ENCODE assay signal across 8 cellular contexts in the genomic region with DNA sequence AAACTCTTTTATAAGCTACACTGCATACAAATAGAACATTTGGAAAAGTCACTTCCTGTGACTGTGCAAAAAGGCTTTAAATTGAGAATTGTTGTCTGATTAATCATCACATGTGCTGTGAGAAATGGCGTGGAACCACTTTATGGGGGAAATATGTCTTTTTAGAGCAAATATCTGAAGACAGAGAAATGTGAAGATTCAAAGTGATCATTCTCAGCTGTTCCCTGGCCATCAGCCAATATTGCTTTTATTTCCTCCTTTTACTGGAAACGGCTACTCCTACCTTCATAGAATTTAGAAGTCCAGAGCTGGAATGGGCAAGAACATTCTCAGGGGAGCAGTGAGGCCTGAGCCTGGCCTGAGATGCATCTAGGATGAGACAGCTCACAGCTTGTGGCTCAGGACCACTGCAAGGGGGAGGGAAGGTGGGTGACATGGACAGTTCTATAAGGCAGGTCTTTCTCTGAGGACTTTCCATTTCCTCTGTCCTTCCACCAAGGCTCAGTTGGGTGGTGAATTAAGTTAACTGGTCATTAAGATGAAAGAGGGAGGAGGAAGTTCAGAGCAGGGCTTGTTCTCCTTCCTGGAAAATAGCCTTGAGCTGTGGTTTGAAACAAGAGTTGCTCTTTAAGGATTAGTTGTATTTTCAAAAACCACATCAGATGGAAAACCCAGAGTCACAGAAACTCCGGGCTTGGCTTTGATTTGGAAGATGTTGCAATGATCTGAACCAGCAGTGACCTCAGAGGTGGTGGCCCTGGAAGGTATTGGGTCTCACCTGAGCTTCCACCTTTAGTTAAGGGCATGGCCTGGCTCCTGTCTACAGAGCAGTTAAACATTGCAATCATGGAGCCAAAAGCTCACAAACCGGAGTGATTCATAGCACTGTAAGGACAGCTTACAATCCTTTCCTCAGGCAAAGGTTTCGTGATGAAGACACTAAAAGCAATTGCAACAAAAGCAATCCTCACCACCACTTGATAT.
DNase-seq lines count a peak whose midpoint lies in the region; ATAC-seq and TF ChIP-seq lines count a peak whose summit lies in the region.

No MANE protein-coding gene starts in this region.

- H3K4me3 ChIP-seq in dorsolateral prefrontal cortex, result no peak overlapping the region
- no peak overlapping the region for H3K4me3 ChIP-seq in naive thymus-derived CD4-positive, alpha-beta T cell (ENCODE audit: low read length)

- H3K4me3 Mint-ChIP-seq in naive thymus-derived CD4-positive, alpha-beta T cell, result no peak overlapping the region

- peaks cover 0 to 8% (median 0%) of the 10 kb centered on the region in 45 donors for H3K27me3 ChIP-seq in dorsolateral prefrontal cortex
- no peaks in the 10 kb centered on the region for H3K27me3 ChIP-seq in naive thymus-derived CD4-positive, alpha-beta T cell (ENCODE audit: control insufficient read depth in 2 of 2, insufficient read depth in 2 of 2, low read length in 2 of 2)

- POLR2A ChIA-PET in naive thymus-derived CD4-positive, alpha-beta T cell (lab: Charles Lee), result no interaction called here

- peaks cover 0 to 12% (median 3%) of the 10 kb centered on the region in 5 donors for H3K27me3 Mint-ChIP-seq in naive thymus-derived CD4-positive, alpha-beta T cell

- CTCF ChIA-PET in naive thymus-derived CD4-positive, alpha-beta T cell (lab: Charles Lee), result no interaction called here

- no peaks in the 10 kb centered on the region for H3K4me1 ChIP-seq in naive thymus-derived CD4-positive, alpha-beta T cell (ENCODE audit: control insufficient read depth in 2 of 2, insufficient read depth in 2 of 2, low read length in 2 of 2)

- H3K4me1 Mint-ChIP-seq in naive thymus-derived CD4-positive, alpha-beta T cell, result peaks cover 0 to 4% (median 0%) of the 10 kb centered on the region in 7 donors

- no peaks in the 10 kb centered on the region for H3K9me3 Mint-ChIP-seq in naive thymus-derived CD4-positive, alpha-beta T cell

- H3K9me3 ChIP-seq in naive thymus-derived CD4-positive, alpha-beta T cell (ENCODE audit: control insufficient read depth in 2 of 3, low read length in 3 of 3), result no peaks in the 10 kb centered on the region

- H3K36me3 ChIP-seq in naive thymus-derived CD4-positive, alpha-beta T cell (ENCODE audit: control insufficient read depth in 2 of 3, insufficient read depth in 3 of 3, low read length in 3 of 3), result no peaks in the 10 kb centered on the region

- DNase-seq in AML-193 (lab: John Stamatoyannopoulos, UW), result peak; percentile 17 to 46
- DNase-seq in NOMO-1 treated with DMSO at 0.1 percent for 48 hours (lab: John Stamatoyannopoulos, UW; ENCODE audit: unreplicated experiment), result peak; percentile 66
- DNase-seq in dorsolateral prefrontal cortex, result no peak
- no peak for DNase-seq in naive thymus-derived CD4-positive, alpha-beta T cell
- no peak for DNase-seq in NCI-H2107 treated with DMSO at 0.1 percent for 48 hours (lab: John Stamatoyannopoulos, UW; ENCODE audit: unreplicated experiment)
- no peak for DNase-seq in islet precursor cell

- intact Hi-C loops in dorsolateral prefrontal cortex (cut with DNase I), result no loop called here
- intact Hi-C loops in naive thymus-derived CD4-positive, alpha-beta T cell (cut with micrococcal nuclease), result no loop called here

- peak; percentile 63 for ATAC-seq in naive thymus-derived CD4-positive, alpha-beta T cell
- ATAC-seq in HG03039 (IDR thresholded peaks at IDR 0.05; ENCODE audit: unreplicated experiment), result no peak
- ATAC-seq in GM21367 (IDR thresholded peaks at IDR 0.05; ENCODE audit: unreplicated experiment), result no peak

- no peak for TF ChIP-seq CTCF in dorsolateral prefrontal cortex (IDR thresholded peaks at IDR 0.05 in 54 of 56, conservative IDR thresholded peaks at IDR 0.05 in 2 of 56; ENCODE audit: low read depth in 1 of 56, partially characterized antibody in 56 of 56)

- H3K27ac ChIP-seq in dorsolateral prefrontal cortex, result peak overlapping the region in 41 of 59 donors; percentile 0 to 92 (median 78)
- no peak overlapping the region for H3K27ac ChIP-seq in naive thymus-derived CD4-positive, alpha-beta T cell (ENCODE audit: low read depth, low read length)

- H3K36me3 Mint-ChIP-seq in naive thymus-derived CD4-positive, alpha-beta T cell, result no peaks in the 10 kb centered on the region

- H3K27ac Mint-ChIP-seq in naive thymus-derived CD4-positive, alpha-beta T cell, result no peak overlapping the region

Comparison
In these comparisons a context has a peak if more than half of its experiments do, and no peak if none do; other contexts are left out.
1. DNase-seq: peak in AML-193 (2 of 2) and NOMO-1 treated with DMSO at 0.1 percent for 48 hours (single experiment); none in dorsolateral prefrontal cortex (0 of 10), naive thymus-derived CD4-positive, alpha-beta T cell (0 of 9), NCI-H2107 treated with DMSO at 0.1 percent for 48 hours (single experiment) and islet precursor cell (single experiment).